Comparison of ENCODE assay signal across 8 cellular contexts in genomic region chr14:75418779-75419768, GRCh38. TPM values are rescaled to one million over a fixed set of nuclear protein-coding genes. Genes with fewer than 3 reads are reported as not detected.
A peak's percentile ranks its signal among the peaks of the same experiment; 100 is the strongest.
DNase-seq lines count a peak whose midpoint lies in the region; ATAC-seq lines count a peak whose summit lies in the region.

No MANE protein-coding gene starts in this region.

- no peaks in the 10 kb centered on the region for H3K36me3 Mint-ChIP-seq in activated CD8-positive, alpha-beta memory T cell treated with anti-CD3 and anti-CD28 coated beads, Interleukin-2, amount 10 ng/mL, durations not matched to agents 7 days and 5 days
- no peaks in the 10 kb centered on the region for H3K36me3 Mint-ChIP-seq in stimulated activated memory B cell treated with anti-CD40 and anti-IgM and Interleukin-4, amounts not matched to agents 10 μg/mL and 1 μg/mL and 100 μg/mL, for 72 hours

- peaks cover under 1% of the 10 kb centered on the region for H3K9me3 Mint-ChIP-seq in activated CD8-positive, alpha-beta memory T cell treated with anti-CD3 and anti-CD28 coated beads, Interleukin-2, amount 10 ng/mL, durations not matched to agents 7 days and 5 days (ENCODE audit: low read depth)
- no peaks in the 10 kb centered on the region for H3K9me3 Mint-ChIP-seq in stimulated activated memory B cell treated with anti-CD40 and anti-IgM and Interleukin-4, amounts not matched to agents 10 μg/mL and 1 μg/mL and 100 μg/mL, for 72 hours

- peak overlapping the region; percentile 58 for H3K27ac Mint-ChIP-seq in activated CD8-positive, alpha-beta memory T cell treated with anti-CD3 and anti-CD28 coated beads, Interleukin-2, amount 10 ng/mL, durations not matched to agents 7 days and 5 days
- peak overlapping the region; percentile 40 for H3K27ac Mint-ChIP-seq in stimulated activated memory B cell treated with anti-CD40 and anti-IgM and Interleukin-4, amounts not matched to agents 10 μg/mL and 1 μg/mL and 100 μg/mL, for 72 hours

- CTCF ChIA-PET in activated CD8-positive, alpha-beta memory T cell treated with anti-CD3 and anti-CD28 coated beads, Interleukin-2, amount 10 ng/mL, durations not matched to agents 7 days and 5 days (lab: Charles Lee), result interaction anchor here (0.8 to 1.5 kb wide), 3 partner anchors 11 to 16 kb away, joined by 3 to 4 read pairs (median 3); no protein-coding TSS in a partner anchor

- DNase-seq in NCI-H524 (lab: John Stamatoyannopoulos, UW), result peak; percentile 18 to 47
- DNase-seq in NCI-H524 treated with DMSO at 0.1 percent for 48 hours (lab: John Stamatoyannopoulos, UW), result no peak
- DNase-seq in activated CD8-positive, alpha-beta memory T cell treated with anti-CD3 and anti-CD28 coated beads, Interleukin-2, amount 10 ng/mL, durations not matched to agents 7 days and 5 days, result peak; percentile 75
- DNase-seq in iris pigment epithelial cell (ENCODE audit: low read depth), result peak; percentile 34
- DNase-seq in activated CD4-positive, CD25-positive, alpha-beta regulatory T cell (lab: John Stamatoyannopoulos, UW), result no peak

- ATAC-seq in HG03565 (IDR thresholded peaks at IDR 0.05; ENCODE audit: unreplicated experiment) (peak; percentile 43), HG02588 (IDR thresholded peaks at IDR 0.05; ENCODE audit: unreplicated experiment) (no peak)
- peak; percentile 93 for ATAC-seq in activated CD8-positive, alpha-beta memory T cell treated with anti-CD3 and anti-CD28 coated beads, Interleukin-2, amount 10 ng/mL, durations not matched to agents 7 days and 5 days
- peak; percentile 91 for ATAC-seq in stimulated activated memory B cell treated with anti-CD40 and anti-IgM and Interleukin-4, amounts not matched to agents 10 μg/mL and 1 μg/mL and 100 μg/mL, for 72 hours

- H3K4me1 Mint-ChIP-seq in activated CD8-positive, alpha-beta memory T cell treated with anti-CD3 and anti-CD28 coated beads, Interleukin-2, amount 10 ng/mL, durations not matched to agents 7 days and 5 days, result peaks cover 16% of the 10 kb centered on the region
- H3K4me1 Mint-ChIP-seq in stimulated activated memory B cell treated with anti-CD40 and anti-IgM and Interleukin-4, amounts not matched to agents 10 μg/mL and 1 μg/mL and 100 μg/mL, for 72 hours, result peaks cover 14% of the 10 kb centered on the region

- peaks cover 8% of the 10 kb centered on the region for H3K27me3 Mint-ChIP-seq in activated CD8-positive, alpha-beta memory T cell treated with anti-CD3 and anti-CD28 coated beads, Interleukin-2, amount 10 ng/mL, durations not matched to agents 7 days and 5 days
- no peaks in the 10 kb centered on the region for H3K27me3 Mint-ChIP-seq in stimulated activated memory B cell treated with anti-CD40 and anti-IgM and Interleukin-4, amounts not matched to agents 10 μg/mL and 1 μg/mL and 100 μg/mL, for 72 hours

- no peak overlapping the region for H3K4me3 Mint-ChIP-seq in activated CD8-positive, alpha-beta memory T cell treated with anti-CD3 and anti-CD28 coated beads, Interleukin-2, amount 10 ng/mL, durations not matched to agents 7 days and 5 days
- H3K4me3 Mint-ChIP-seq in stimulated activated memory B cell treated with anti-CD40 and anti-IgM and Interleukin-4, amounts not matched to agents 10 μg/mL and 1 μg/mL and 100 μg/mL, for 72 hours, result peak overlapping the region; percentile 40

RNA-seq across cellular contexts. Expression of gene JDP2, which starts 8.7 kb away (rescaled TPM):
- total RNA-seq in activated CD8-positive, alpha-beta memory T cell treated with anti-CD3 and anti-CD28 coated beads, Interleukin-2, amount 10 ng/mL, durations not matched to agents 7 days and 5 days, result 1 to 10 TPM in 1 of 2 experiments, under 1 TPM in 1; 0.75 to 1.1 TPM

Comparison
In these comparisons a context has a peak if more than half of its experiments do, and no peak if none do; other contexts are left out.
1. DNase-seq: peak in NCI-H524 (2 of 2), activated CD8-positive, alpha-beta memory T cell treated with anti-CD3 and anti-CD28 coated beads, Interleukin-2, amount 10 ng/mL, durations not matched to agents 7 days and 5 days (single experiment) and iris pigment epithelial cell (single experiment); none in NCI-H524 treated with DMSO at 0.1 percent for 48 hours (single experiment) and activated CD4-positive, CD25-positive, alpha-beta regulatory T cell (0 of 4).